ENCODE assay signal across 11 cellular contexts in the genomic region with DNA sequence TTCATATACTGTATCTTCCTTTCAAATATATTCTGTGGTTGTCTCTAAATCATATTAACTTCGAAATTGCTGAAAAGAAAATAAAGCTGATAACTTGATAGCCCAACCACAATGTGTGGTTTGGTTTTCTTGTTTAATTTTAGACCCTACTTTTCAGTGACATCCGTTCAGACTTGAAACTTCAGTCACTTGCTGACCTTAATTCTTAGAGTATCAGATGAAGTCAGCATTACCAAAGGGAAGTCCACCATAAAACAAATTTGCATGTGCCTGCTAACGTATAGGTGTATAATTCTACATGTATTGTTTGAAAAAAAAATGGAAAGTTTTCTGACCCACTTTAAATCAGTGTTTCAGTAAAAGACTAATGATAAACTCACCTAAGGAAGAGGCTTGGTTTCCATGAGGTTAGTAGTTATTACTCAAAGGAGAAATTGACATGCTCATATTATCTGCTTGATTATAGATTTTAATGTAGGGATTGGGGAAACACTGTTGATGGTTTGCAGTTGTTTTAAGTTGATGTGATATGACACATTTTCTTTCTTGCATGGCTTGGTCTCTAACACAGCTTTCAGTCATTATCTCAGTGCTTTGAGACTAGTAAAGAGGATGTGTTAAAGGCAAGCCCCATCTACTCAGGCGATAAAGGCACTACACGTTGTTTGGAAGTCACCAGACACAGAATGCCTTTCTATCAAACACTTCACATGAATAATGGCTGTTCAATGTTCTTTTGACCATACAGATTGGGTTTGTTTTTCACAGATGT. TPM values are rescaled to one million over a fixed set of nuclear protein-coding genes. Genes with fewer than 3 reads are reported as not detected.
DNase-seq lines count a peak whose midpoint lies in the region; ATAC-seq and TF ChIP-seq lines count a peak whose summit lies in the region.
"Had no signal": no experiment of that assay in that cellular context is flagged by ENCODE, and none has a peak within 500 bp of the region (broad histone marks: within the 10 kb centered on the region; RNA-seq: fewer than 3 reads in every experiment).

No MANE protein-coding gene starts in this region.

- TF ChIP-seq POLR2A in esophagus squamous epithelium (IDR thresholded peaks at IDR 0.05) (no peak), heart left ventricle (IDR thresholded peaks at IDR 0.05) (no peak)

- H3K4me3 ChIP-seq in MM.1S (ENCODE audit: low read length) (peak overlapping the region; percentile 21; the same call in 1 of the 2 replicates), esophagus squamous epithelium (no peak overlapping the region), heart left ventricle (no peak overlapping the region)

- peaks cover 17% of the 10 kb centered on the region; the same call in 1 of the 2 replicates for H3K27me3 ChIP-seq in MM.1S (replicated peaks; ENCODE audit: insufficient read depth, low read length)
- no peaks in the 10 kb centered on the region for H3K27me3 ChIP-seq in esophagus squamous epithelium
- peaks cover 0 to 8% (median 0%) of the 10 kb centered on the region in 9 donors for H3K27me3 ChIP-seq in heart left ventricle

- no peak overlapping the region for H2AFZ ChIP-seq in MM.1S (ENCODE audit: low read length)

- TF ChIP-seq CTCF in MM.1S (IDR thresholded peaks at IDR 0.05; ENCODE audit: low read length) (no peak), esophagus squamous epithelium (IDR thresholded peaks at IDR 0.05) (no peak), heart left ventricle (IDR thresholded peaks at IDR 0.05) (no peak)

- H3K27ac ChIP-seq in MM.1S (ENCODE audit: low read length), result peak overlapping the region; percentile 66
- H3K27ac ChIP-seq in esophagus squamous epithelium, result no peak overlapping the region
- no peak overlapping the region for H3K27ac ChIP-seq in heart left ventricle

- peak overlapping the region; percentile 9; the same call in 1 of the 2 replicates for H3K9ac ChIP-seq in MM.1S (ENCODE audit: low read length)

- intact Hi-C loops in esophagus squamous epithelium (cut with DNase I) (no loop called here), heart left ventricle (cut with DNase I) (no loop called here)

- H3K36me3 ChIP-seq in MM.1S (replicated peaks; ENCODE audit: insufficient read depth, low read length) (no peaks in the 10 kb centered on the region), esophagus squamous epithelium (no peaks in the 10 kb centered on the region), heart left ventricle (no peaks in the 10 kb centered on the region)

- H3K79me2 ChIP-seq in MM.1S (ENCODE audit: low read length), result no peaks in the 10 kb centered on the region

- no peaks in the 10 kb centered on the region for H4K20me1 ChIP-seq in MM.1S (ENCODE audit: insufficient read depth, low read length)

- 39 to 41% methylated on average over 5 of the region's 5 CpGs for WGBS in esophagus squamous epithelium, 2 donors
- WGBS in heart left ventricle, 4 donors, result 60 to 69% (median 61%) methylated on average over 5 of the region's 5 CpGs

- no peaks in the 10 kb centered on the region for H3K9me2 ChIP-seq in MM.1S (replicated peaks; ENCODE audit: insufficient read depth, low read length)

- peaks cover 28% of the 10 kb centered on the region for H3F3A ChIP-seq in MM.1S (ENCODE audit: insufficient read depth, low read length)

- H3K4me2 ChIP-seq in MM.1S (ENCODE audit: low read depth, low read length), result peak overlapping the region; percentile 72

- DNase-seq in MM.1S, result peak; percentile 89
- DNase-seq in esophagus squamous epithelium (lab: John Stamatoyannopoulos, UW), result no peak
- DNase-seq in NCI-H2196 treated with DMSO at 0.1 percent for 48 hours (lab: John Stamatoyannopoulos, UW; ENCODE audit: unreplicated experiment), result no peak
- DNase-seq in heart left ventricle, result no peak
- DNase-seq in kidney glomerular epithelial cell (lab: John Stamatoyannopoulos, UW), result no peak
- DNase-seq: CD4-positive, CD25-positive, alpha-beta regulatory T cell; T-helper 1 cell had no signal

- H3K4me1 ChIP-seq in MM.1S (ENCODE audit: low read length), result peaks cover 73% of the 10 kb centered on the region
- H3K4me1 ChIP-seq in esophagus squamous epithelium, result no peaks in the 10 kb centered on the region
- H3K4me1 ChIP-seq in heart left ventricle, result no peaks in the 10 kb centered on the region

- peak; percentile 80 for ATAC-seq in GM18517 (IDR thresholded peaks at IDR 0.05; ENCODE audit: unreplicated experiment)
- ATAC-seq in GM21360 (IDR thresholded peaks at IDR 0.05; ENCODE audit: unreplicated experiment), result peak; percentile 64
- peak; percentile 79 for ATAC-seq in HG02981 (IDR thresholded peaks at IDR 0.05; ENCODE audit: unreplicated experiment)
- no peak for ATAC-seq in heart left ventricle

- no peaks in the 10 kb centered on the region for H3K9me3 ChIP-seq in MM.1S (replicated peaks; ENCODE audit: insufficient read depth, low read length)
- no peaks in the 10 kb centered on the region for H3K9me3 ChIP-seq in esophagus squamous epithelium
- no peaks in the 10 kb centered on the region for H3K9me3 ChIP-seq in heart left ventricle

RNA-seq across cellular contexts. Expression of a gene that starts 5.2 kb away (rescaled TPM):
- total RNA-seq in esophagus squamous epithelium (not detected), heart left ventricle (not detected)
- not detected for polyA plus RNA-seq in heart left ventricle
- total RNA-seq: CD4-positive, CD25-positive, alpha-beta regulatory T cell; fibroblast of villous mesenchyme had no signal

Comparison
In these comparisons a context has a peak if more than half of its experiments do, and no peak if none do; other contexts are left out.
1. ATAC-seq: peak in GM18517 (single experiment), GM21360 (single experiment) and HG02981 (single experiment); none in heart left ventricle (0 of 4).